ENCODE assay signal across 1 cellular context in genomic region chr6:46476301-46476700, GRCh38.
TF ChIP-seq lines count a peak whose summit lies in the region.

No MANE protein-coding gene starts in this region.

TF ChIP-seq in HepG2, 621 proteins besides CTCF, POLR2A, EP300 and RAD21 (continued from another document):
- TF ChIP-seq ZNF503 (CRISPR knock-in tag; IDR thresholded peaks at IDR 0.05) (no peak), ZNF512B (CRISPR knock-in tag; IDR thresholded peaks at IDR 0.05; ENCODE audit: borderline replicate concordance) (no peak), USF2 (IDR thresholded peaks at IDR 0.05; ENCODE audit: low read depth, low read length) (no peak), USF2 (CRISPR knock-in tag; IDR thresholded peaks at IDR 0.05; ENCODE audit: borderline replicate concordance) (no peak), FOXO1 (CRISPR knock-in tag; IDR thresholded peaks at IDR 0.05) (no peak), MEF2D (CRISPR knock-in tag; IDR thresholded peaks at IDR 0.05) (no peak), KLF13 (CRISPR knock-in tag; IDR thresholded peaks at IDR 0.05) (no peak), ZNF670 (CRISPR knock-in tag; IDR thresholded peaks at IDR 0.05; ENCODE audit: borderline replicate concordance) (no peak), ZNF124 (CRISPR knock-in tag; IDR thresholded peaks at IDR 0.05) (no peak), ZZZ3 (CRISPR knock-in tag; IDR thresholded peaks at IDR 0.05; ENCODE audit: borderline replicate concordance) (no peak), HBP1 (CRISPR knock-in tag; IDR thresholded peaks at IDR 0.05; ENCODE audit: low read depth) (no peak), XRCC5 (optimal IDR thresholded peaks at IDR 0.05; ENCODE audit: low read length) (no peak), MATR3 (CRISPR knock-in tag; IDR thresholded peaks at IDR 0.05) (no peak), HNRNPH1 (optimal IDR thresholded peaks at IDR 0.05; ENCODE audit: low read depth, low read length) (no peak), KAT2B (IDR thresholded peaks at IDR 0.05; ENCODE audit: borderline replicate concordance, low read depth, low read length) (no peak), ZNF644 (CRISPR knock-in tag; IDR thresholded peaks at IDR 0.05; ENCODE audit: low read depth) (no peak), CBFB (CRISPR knock-in tag; IDR thresholded peaks at IDR 0.05) (no peak), ZNF557 (CRISPR knock-in tag; IDR thresholded peaks at IDR 0.05) (no peak), ELK4 (CRISPR knock-in tag; IDR thresholded peaks at IDR 0.05; ENCODE audit: borderline replicate concordance) (no peak), HES4 (CRISPR knock-in tag; IDR thresholded peaks at IDR 0.05; ENCODE audit: borderline replicate concordance) (no peak)
